22 cellular contexts compared by ENCODE assay signal in the genomic region with DNA sequence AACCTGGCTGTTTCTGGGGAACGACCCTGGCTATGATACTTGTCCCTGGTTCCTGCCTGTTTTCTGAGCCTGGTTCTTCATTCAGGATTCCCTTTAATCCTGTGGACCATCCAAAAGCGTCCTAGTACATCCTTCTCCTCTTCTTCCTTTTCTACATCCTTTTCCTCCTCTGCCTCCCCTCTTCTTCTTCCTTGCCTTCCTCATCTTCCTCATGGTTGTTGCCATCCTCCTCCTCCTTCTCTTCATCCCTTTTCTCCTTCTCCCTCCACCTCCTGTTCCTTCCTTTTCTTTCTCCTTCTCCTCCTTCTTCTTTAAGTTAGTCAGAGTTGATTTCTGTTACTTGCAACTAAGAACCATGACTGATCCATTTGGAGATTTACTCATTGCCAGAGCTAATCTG.
"Had no signal": no experiment of that assay in that cellular context is flagged by ENCODE, and none has a peak within 500 bp of the region (broad histone marks: within the 10 kb centered on the region; RNA-seq: fewer than 3 reads in every experiment).

No MANE protein-coding gene starts in this region.

- H3K27me3 ChIP-seq: ovary, sigmoid colon, thyroid gland, vagina had no signal

- H3K9ac ChIP-seq: neural progenitor cell had no signal

- H3K9me3 ChIP-seq: esophagus muscularis mucosa, lower lobe of right lung, ovary, psoas muscle, sigmoid colon, stomach, thyroid gland, vagina had no signal

- H3K4me3 ChIP-seq: coronary artery, esophagus muscularis mucosa, lower lobe of right lung, neural progenitor cell, ovary, psoas muscle, sigmoid colon, stomach, thyroid gland, vagina had no signal

- H3K4me1 ChIP-seq: esophagus muscularis mucosa, lower lobe of right lung, neural progenitor cell, psoas muscle, sigmoid colon, stomach, thyroid gland, vagina had no signal

- H2AFZ ChIP-seq: neural progenitor cell had no signal

- ATAC-seq: left ventricle myocardium superior; lower lobe of right lung; psoas muscle; right cardiac atrium; stimulated activated effector memory CD8-positive, alpha-beta T cell treated with anti-CD3 and anti-CD28 coated beads, Interleukin-12 subunit alpha, Interleukin-12 subunit beta, amount 100 ng/mL, for 72 hours had no signal

- H3K36me3 ChIP-seq: esophagus muscularis mucosa, lower lobe of right lung, neural progenitor cell, ovary, sigmoid colon, stomach, thyroid gland, vagina had no signal

- H3K27ac ChIP-seq: coronary artery, esophagus muscularis mucosa, lower lobe of right lung, neural progenitor cell, ovary, psoas muscle, sigmoid colon, stomach, thyroid gland, vagina had no signal

- DNase-seq: dermis blood vessel endothelial cell; effector memory CD4-positive, alpha-beta T cell; hypothalamus; immature natural killer cell; left ventricle myocardium superior; lower lobe of right lung; nucleus accumbens; ovary; psoas muscle; right cardiac atrium; sigmoid colon; stimulated activated CD4-positive, alpha-beta T cell treated with anti-CD3 and anti-CD28 coated beads, Interleukin-2, amount 100 ng/mL, for 24 hours; stimulated activated CD4-positive, alpha-beta T cell treated with anti-CD3 and anti-CD28 coated beads, Interleukin-4, amount 100 ng/mL, for 24 hours; stimulated activated naive CD4-positive, alpha-beta T cell treated with Interleukin-2 at 50 U/mL for 16 hours; stomach; thyroid gland; trophoblast cell had no signal

- H3K4me2 ChIP-seq: neural progenitor cell had no signal
